2 cellular contexts compared by ENCODE assay signal in genomic region chr5:56917534-56917933, GRCh38.
TF ChIP-seq lines count a peak whose summit lies in the region.

No MANE protein-coding gene starts in this region.

TF ChIP-seq in SK-N-SH treated with all-trans-retinoic acid at 6 μM for 48 hours, 23 proteins besides CTCF, POLR2A, EP300 and RAD21 (continued from another document):
- TF ChIP-seq CSRNP3 (CRISPR knock-in tag; IDR thresholded peaks at IDR 0.05) (no peak), ESRRG (CRISPR knock-in tag; IDR thresholded peaks at IDR 0.05) (no peak), PPARA (CRISPR knock-in tag; IDR thresholded peaks at IDR 0.05; ENCODE audit: borderline replicate concordance) (no peak), ZC3H10 (CRISPR knock-in tag; IDR thresholded peaks at IDR 0.05) (no peak), SNAI2 (CRISPR knock-in tag; IDR thresholded peaks at IDR 0.05) (no peak), CREB5 (CRISPR knock-in tag; IDR thresholded peaks at IDR 0.05; ENCODE audit: low read depth) (no peak), ARNTL (CRISPR knock-in tag; IDR thresholded peaks at IDR 0.05; ENCODE audit: borderline replicate concordance, low read depth) (no peak), CSDC2 (CRISPR knock-in tag; IDR thresholded peaks at IDR 0.05) (no peak), ZFP30 (CRISPR knock-in tag; IDR thresholded peaks at IDR 0.05) (no peak)

TF ChIP-seq in SK-N-SH, 30 proteins besides CTCF, POLR2A, EP300 and RAD21 (continued from another document):
- TF ChIP-seq REST (IDR thresholded peaks at IDR 0.05; ENCODE audit: low read depth, low read length): no peak
- no peak for TF ChIP-seq RFX5 (IDR thresholded peaks at IDR 0.05; ENCODE audit: low read length)
- no peak for TF ChIP-seq YY1 (IDR thresholded peaks at IDR 0.05; ENCODE audit: low read depth)
- TF ChIP-seq FOSL2 (IDR thresholded peaks at IDR 0.05; ENCODE audit: borderline replicate concordance, low read depth): no peak
- no peak for TF ChIP-seq RXRA (IDR thresholded peaks at IDR 0.05; ENCODE audit: borderline replicate concordance, low read depth)
- TF ChIP-seq ZBTB33 (IDR thresholded peaks at IDR 0.05; ENCODE audit: borderline replicate concordance, low read depth): no peak
- TF ChIP-seq RCOR1 (IDR thresholded peaks at IDR 0.05; ENCODE audit: low read length): no peak
- TF ChIP-seq TCF12 (IDR thresholded peaks at IDR 0.05): no peak
- no peak for TF ChIP-seq TEAD4 (IDR thresholded peaks at IDR 0.05; ENCODE audit: borderline replicate concordance, insufficient read depth)
- no peak for TF ChIP-seq SMC3 (IDR thresholded peaks at IDR 0.05; ENCODE audit: low read depth, low read length)
- no peak for TF ChIP-seq IRF3 (IDR thresholded peaks at IDR 0.05; ENCODE audit: low read depth, low read length)
- no peak for TF ChIP-seq CHD2 (IDR thresholded peaks at IDR 0.05; ENCODE audit: low read length, partially characterized antibody)
